ENCODE assay signal across 8 cellular contexts in the genomic region with DNA sequence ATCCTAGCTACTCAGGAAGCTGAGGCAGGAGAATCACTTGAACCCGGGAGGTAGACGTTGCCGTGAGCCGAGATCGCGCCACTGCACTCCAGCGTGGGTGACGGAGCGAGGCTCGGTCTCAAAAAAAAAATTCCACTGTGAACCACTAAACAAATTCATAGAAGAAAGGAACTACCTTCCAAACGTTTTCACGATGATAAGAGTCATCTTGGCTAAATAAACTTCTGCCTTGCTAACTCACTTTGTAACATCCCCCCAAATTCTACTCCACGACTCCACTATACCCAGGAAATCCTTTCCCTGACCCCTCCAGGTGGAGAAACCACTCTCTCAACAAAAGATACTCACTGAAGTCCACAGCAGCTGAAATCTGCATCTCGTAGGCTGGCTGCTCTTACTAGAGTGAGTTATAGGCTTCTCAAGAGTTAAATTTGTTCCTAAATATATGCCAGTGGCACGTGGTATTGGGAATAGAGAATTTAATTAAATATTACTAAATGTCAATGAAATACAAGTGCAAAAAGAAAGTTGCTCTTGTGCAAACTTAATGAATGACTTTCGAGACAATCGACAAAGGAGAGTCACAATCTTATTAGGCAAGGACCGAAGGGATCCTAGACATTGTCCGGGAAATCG. TPM values are rescaled to one million over a fixed set of nuclear protein-coding genes. Genes with fewer than 3 reads are reported as not detected.
DNase-seq lines count a peak whose midpoint lies in the region; TF ChIP-seq lines count a peak whose summit lies in the region.

No MANE protein-coding gene starts in this region.

- no peaks in the 10 kb centered on the region for H3K36me3 ChIP-seq in CD8-positive, alpha-beta memory T cell (ENCODE audit: insufficient read depth, low read length)
- no peaks in the 10 kb centered on the region for H3K36me3 ChIP-seq in MM.1S (replicated peaks; ENCODE audit: insufficient read depth, low read length)
- no peaks in the 10 kb centered on the region for H3K36me3 ChIP-seq in duodenal mucosa (ENCODE audit: control insufficient read depth in 1 of 2, insufficient read depth in 2 of 2, low read length in 2 of 2)
- no peaks in the 10 kb centered on the region for H3K36me3 ChIP-seq in neutrophil

- peak overlapping the region; percentile 48 for H3K4me3 ChIP-seq in CD8-positive, alpha-beta memory T cell (ENCODE audit: low read length)
- H3K4me3 ChIP-seq in MM.1S (ENCODE audit: low read length): peak overlapping the region; percentile 42; the same call in 1 of the 2 replicates
- H3K4me3 ChIP-seq in duodenal mucosa (ENCODE audit: low read depth in 1 of 2, low read length in 2 of 2): peak overlapping the region; percentile 74 to 88
- peak overlapping the region; percentile 78 to 81 for H3K4me3 ChIP-seq in neutrophil (ENCODE audit: low read depth in 1 of 2, low read length in 1 of 2)

- no peaks in the 10 kb centered on the region for H4K20me1 ChIP-seq in MM.1S (ENCODE audit: insufficient read depth, low read length)

- CTCF ChIA-PET in CD8-positive, alpha-beta memory T cell (lab: Charles Lee): no interaction called here
- CTCF ChIA-PET in GM10248 (lab: Yijun Ruan, JAX): no interaction called here

- H3K79me2 ChIP-seq in MM.1S (ENCODE audit: low read length): peaks cover 24% of the 10 kb centered on the region

- H3K27ac Mint-ChIP-seq in CD8-positive, alpha-beta memory T cell: peak overlapping the region; percentile 71 to 98 (median 89)

- H3K9me3 ChIP-seq in CD8-positive, alpha-beta memory T cell (ENCODE audit: low read length): no peaks in the 10 kb centered on the region
- H3K9me3 ChIP-seq in MM.1S (replicated peaks; ENCODE audit: insufficient read depth, low read length) (no peaks in the 10 kb centered on the region), duodenal mucosa (ENCODE audit: control insufficient read depth in 1 of 2, low read length in 2 of 2) (no peaks in the 10 kb centered on the region), neutrophil (no peaks in the 10 kb centered on the region)

- H3K36me3 Mint-ChIP-seq in CD8-positive, alpha-beta memory T cell: peaks cover 0 to 5% (median 0%) of the 10 kb centered on the region in 3 donors

- peaks cover 0 to 2% of the 10 kb centered on the region in 2 donors for H3K27me3 Mint-ChIP-seq in CD8-positive, alpha-beta memory T cell

- H3K4me1 Mint-ChIP-seq in CD8-positive, alpha-beta memory T cell: peaks cover 27 to 42% (median 41%) of the 10 kb centered on the region in 3 donors

- TF ChIP-seq CTCF in MM.1S (IDR thresholded peaks at IDR 0.05; ENCODE audit: low read length) (no peak), neutrophil (IDR thresholded peaks at IDR 0.05) (no peak), GM13976 (IDR thresholded peaks at IDR 0.05; ENCODE audit: borderline replicate concordance, control extremely low read depth, extremely low read depth, insufficient read depth, missing control alignments) (no peak), GM10248 (IDR thresholded peaks at IDR 0.05; ENCODE audit: control extremely low read depth, extremely low read depth, low read depth, missing control alignments) (no peak)

- DNase-seq in CD8-positive, alpha-beta memory T cell: no peak
- DNase-seq in MM.1S (no peak), GM13976 (ENCODE audit: low spot score) (no peak), hippocampal formation (lab: John Stamatoyannopoulos, UW) (no peak), OCI-M1 (lab: John Stamatoyannopoulos, UW) (no peak), GM10248 (ENCODE audit: extremely low spot score) (no peak)

- in situ Hi-C loops in GM13976 (cut with MboI; ENCODE audit: low sequenced_read_pairs, unreplicated experiment): no loop called here

- no peaks in the 10 kb centered on the region for H3K9me3 Mint-ChIP-seq in CD8-positive, alpha-beta memory T cell

- H3K4me2 ChIP-seq in MM.1S (ENCODE audit: low read depth, low read length): peak overlapping the region; percentile 83

- H3K4me1 ChIP-seq in CD8-positive, alpha-beta memory T cell (ENCODE audit: insufficient read depth, low read length): peaks cover 38% of the 10 kb centered on the region
- H3K4me1 ChIP-seq in MM.1S (ENCODE audit: low read length) (peaks cover 14% of the 10 kb centered on the region), duodenal mucosa (ENCODE audit: control insufficient read depth in 1 of 2, insufficient read depth in 2 of 2, low read length in 2 of 2) (peaks cover 16 to 40% of the 10 kb centered on the region in 2 donors), neutrophil (ENCODE audit: control insufficient read depth in 1 of 2, insufficient read depth in 1 of 2, low read depth in 1 of 2, low read length in 1 of 2) (peaks cover 37 to 40% of the 10 kb centered on the region in 2 experiments)

- H3K4me3 Mint-ChIP-seq in CD8-positive, alpha-beta memory T cell: peak overlapping the region; percentile 88 to 99 (median 92)

- 0 out of 2 replicates have a peak overlapping the region, but pooled peaks have one; percentile 17 for H2AFZ ChIP-seq in MM.1S (ENCODE audit: low read length)

- H3K9ac ChIP-seq in MM.1S (ENCODE audit: low read length) (peak overlapping the region; percentile 26; the same call in 1 of the 2 replicates), duodenal mucosa (ENCODE audit: low read depth in 1 of 2, low read length in 2 of 2) (peak overlapping the region; percentile 44 to 54)

- POLR2A ChIA-PET in CD8-positive, alpha-beta memory T cell (lab: Charles Lee): no interaction called here
- POLR2A ChIA-PET in GM10248 (lab: Yijun Ruan, JAX): no interaction called here

- no peak overlapping the region for H3K27ac ChIP-seq in CD8-positive, alpha-beta memory T cell (ENCODE audit: low read depth, low read length)
- H3K27ac ChIP-seq in MM.1S (ENCODE audit: low read length) (peak overlapping the region; percentile 24; the same call in 1 of the 2 replicates), duodenal mucosa (ENCODE audit: low read depth, low read length) (no peak overlapping the region), neutrophil (no peak overlapping the region)

- peaks cover 49% of the 10 kb centered on the region for H3F3A ChIP-seq in MM.1S (ENCODE audit: insufficient read depth, low read length)

- H3K27me3 ChIP-seq in CD8-positive, alpha-beta memory T cell (ENCODE audit: insufficient read depth, low read length, poor library complexity, severe bottlenecking): no peaks in the 10 kb centered on the region
- H3K27me3 ChIP-seq in MM.1S (replicated peaks; ENCODE audit: insufficient read depth, low read length): no peaks in the 10 kb centered on the region; the same call in 1 of the 2 replicates
- no peaks in the 10 kb centered on the region for H3K27me3 ChIP-seq in duodenal mucosa (ENCODE audit: control insufficient read depth in 1 of 2, insufficient read depth in 2 of 2, low read length in 2 of 2)
- H3K27me3 ChIP-seq in neutrophil: peaks cover 14% of the 10 kb centered on the region

- no peaks in the 10 kb centered on the region for H3K9me2 ChIP-seq in MM.1S (replicated peaks; ENCODE audit: insufficient read depth, low read length)

RNA-seq across cellular contexts. Expression of a gene that starts 1.6 kb away (rescaled TPM):
- 100 to 1,000 TPM; 176 TPM for total RNA-seq in CD8-positive, alpha-beta memory T cell
- 71.3 TPM for polyA plus RNA-seq in CD8-positive, alpha-beta memory T cell
